Comparison of ENCODE assay signal across 27 cellular contexts in the genomic region with DNA sequence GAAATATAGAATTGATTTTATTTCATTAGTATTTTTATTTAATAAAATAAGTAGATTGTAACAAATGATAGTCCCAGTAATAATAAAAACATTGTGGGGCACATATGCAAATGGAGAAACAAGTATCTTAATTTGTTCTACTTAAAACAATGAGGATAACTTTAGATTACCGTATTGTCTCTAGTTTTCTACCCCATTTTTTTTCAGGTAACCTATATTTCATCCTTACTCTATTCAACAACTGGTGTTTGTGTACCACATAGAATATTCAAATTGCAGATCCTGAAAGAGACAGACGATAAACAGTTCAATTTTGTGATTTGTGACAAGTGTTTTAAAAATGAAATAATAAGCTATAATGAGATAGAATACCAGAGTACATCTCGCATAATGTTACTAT.
"Had no signal": no experiment of that assay in that cellular context is flagged by ENCODE, and none has a peak within 500 bp of the region (broad histone marks: within the 10 kb centered on the region; RNA-seq: fewer than 3 reads in every experiment).

No MANE protein-coding gene starts in this region.

- H3K4me3 ChIP-seq: colonic mucosa, coronary artery, dorsolateral prefrontal cortex, esophagus muscularis mucosa, esophagus squamous epithelium, gastrocnemius medialis, gastroesophageal sphincter, heart left ventricle, heart right ventricle had no signal

- FAIRE-seq: colon, endometrium, endothelial cell of umbilical vein had no signal

- H3K9me3 ChIP-seq: colonic mucosa, gastrocnemius medialis had no signal

- H3K27me3 ChIP-seq: colonic mucosa, dorsolateral prefrontal cortex, esophagus muscularis mucosa, esophagus squamous epithelium, foreskin keratinocyte, gastrocnemius medialis, gastroesophageal sphincter, heart left ventricle, heart right ventricle had no signal

- H3K27ac ChIP-seq: colonic mucosa, coronary artery, dorsolateral prefrontal cortex, epithelial cell of prostate, esophagus muscularis mucosa, esophagus squamous epithelium, foreskin keratinocyte, gastrocnemius medialis, gastroesophageal sphincter, heart left ventricle, heart right ventricle had no signal

- DNase-seq: colonic mucosa; cortex of kidney; dermis blood vessel endothelial cell; dorsolateral prefrontal cortex; effector CD4-positive, alpha-beta T cell; effector CD8-positive, alpha-beta T cell; effector memory CD4-positive, alpha-beta T cell; effector memory CD8-positive, alpha-beta T cell; endodermal cell; erythroblast; esophagus squamous epithelium; foreskin fibroblast; foreskin keratinocyte; foreskin melanocyte; gastrocnemius medialis; glutamatergic neuron; head of caudate nucleus; heart left ventricle; heart right ventricle had no signal

- ATAC-seq: effector memory CD8-positive, alpha-beta T cell; esophagus mucosa; foreskin keratinocyte; gastrocnemius medialis; gastroesophageal sphincter; heart left ventricle; heart right ventricle had no signal

- H3K36me3 ChIP-seq: colonic mucosa, esophagus muscularis mucosa, esophagus squamous epithelium, gastrocnemius medialis, gastroesophageal sphincter, heart left ventricle, heart right ventricle had no signal

- H3K4me1 ChIP-seq: colonic mucosa, esophagus muscularis mucosa, esophagus squamous epithelium, foreskin keratinocyte, gastrocnemius medialis, gastroesophageal sphincter, heart left ventricle, heart right ventricle had no signal
